In genomic region chr1:234722904-234723588, GRCh38 we compare ENCODE assay signal across 7 cellular contexts.
DNase-seq lines count a peak whose midpoint lies in the region; ATAC-seq and TF ChIP-seq lines count a peak whose summit lies in the region.

No MANE protein-coding gene starts in this region.

- no peak overlapping the region for H2AFZ ChIP-seq in hepatocyte

- H4K20me1 ChIP-seq in hepatocyte (ENCODE audit: insufficient read depth, poor library complexity, severe bottlenecking), result no peaks in the 10 kb centered on the region

- H3K36me3 ChIP-seq in HUES48 (ENCODE audit: control insufficient read depth, insufficient read depth, low read length), result no peaks in the 10 kb centered on the region
- no peaks in the 10 kb centered on the region for H3K36me3 ChIP-seq in hepatocyte (replicated peaks; ENCODE audit: insufficient read depth, low read depth)

- H3K9ac ChIP-seq in HUES48 (ENCODE audit: low read depth, low read length), result peak overlapping the region; percentile 62; the same call in 1 of the 2 replicates

- no peaks in the 10 kb centered on the region for H3K79me2 ChIP-seq in hepatocyte

- H3K27me3 ChIP-seq in HUES48 (ENCODE audit: control insufficient read depth, insufficient read depth, low read length) (no peaks in the 10 kb centered on the region), hepatocyte (no peaks in the 10 kb centered on the region)

- H3K4me1 ChIP-seq in HUES48 (ENCODE audit: control insufficient read depth, insufficient read depth, low read length) (peaks cover 53% of the 10 kb centered on the region), hepatocyte (ENCODE audit: insufficient read depth) (peaks cover 88% of the 10 kb centered on the region)

- peak overlapping the region; percentile 52 for H3K4me2 ChIP-seq in hepatocyte

- no peak for ATAC-seq in HG03442 (IDR thresholded peaks at IDR 0.05; ENCODE audit: unreplicated experiment)

- H3K27ac ChIP-seq in HUES48 (ENCODE audit: low read depth, low read length) (peak overlapping the region; percentile 99), hepatocyte (peak overlapping the region; percentile 96)

- H3K4me3 ChIP-seq in HUES48 (ENCODE audit: low read depth, low read length) (no peak overlapping the region), hepatocyte (no peak overlapping the region), skeletal muscle cell (ENCODE audit: low read depth, low read length) (no peak overlapping the region)

- no peaks in the 10 kb centered on the region for H3K9me2 ChIP-seq in hepatocyte (replicated peaks; ENCODE audit: insufficient read depth)

- no peak for TF ChIP-seq CTCF in hepatocyte (IDR thresholded peaks at IDR 0.05; ENCODE audit: poor library complexity)

- 65% methylated on average over 23 of the region's 23 CpGs for WGBS in hepatocyte (ENCODE audit: low lambda C conversion rate, missing lambda C conversion rate)

- DNase-seq in SW480 (ENCODE audit: low spot score) (peak; percentile 83), amniotic stem cell (lab: John Stamatoyannopoulos, UW) (peak; percentile 76), hepatocyte (ENCODE audit: low spot score) (peak; percentile 81), skeletal muscle cell (ENCODE audit: low read depth) (peak; percentile 92), NCI-H187 treated with DMSO at 0.1 percent for 48 hours (lab: John Stamatoyannopoulos, UW) (no peak)

- H3K9me3 ChIP-seq in HUES48 (ENCODE audit: control insufficient read depth, insufficient read depth, low read length) (no peaks in the 10 kb centered on the region), hepatocyte (ENCODE audit: low read depth) (no peaks in the 10 kb centered on the region)
